ENCODE assay signal across 14 cellular contexts in genomic region chr6:116834526-116834925, GRCh38. TPM values are rescaled to one million over a fixed set of nuclear protein-coding genes. Genes with fewer than 3 reads are reported as not detected.
"Had no signal": no experiment of that assay in that cellular context is flagged by ENCODE, and none has a peak within 500 bp of the region (broad histone marks: within the 10 kb centered on the region; RNA-seq: fewer than 3 reads in every experiment).

No MANE protein-coding gene starts in this region.

RNA-seq across cellular contexts. Expression of gene GPRC6A, which starts 5.6 kb away (rescaled TPM):
- total RNA-seq: stomach, subcutaneous adipose tissue, suprapubic skin, temporal lobe, thoracic aorta, thyroid gland, tibial nerve, transverse colon, upper lobe of left lung, upper lobe of right lung, ureter, urinary bladder, vagina had no signal

RNA-seq across cellular contexts. Expression of gene RFX6, which starts 42.5 kb away (rescaled TPM):
- total RNA-seq: subcutaneous adipose tissue, suprapubic skin, temporal lobe, thoracic aorta, thyroid gland, upper lobe of right lung, ureter, urinary bladder, uterus, vagina had no signal
